8 cellular contexts compared by ENCODE assay signal in the genomic region with DNA sequence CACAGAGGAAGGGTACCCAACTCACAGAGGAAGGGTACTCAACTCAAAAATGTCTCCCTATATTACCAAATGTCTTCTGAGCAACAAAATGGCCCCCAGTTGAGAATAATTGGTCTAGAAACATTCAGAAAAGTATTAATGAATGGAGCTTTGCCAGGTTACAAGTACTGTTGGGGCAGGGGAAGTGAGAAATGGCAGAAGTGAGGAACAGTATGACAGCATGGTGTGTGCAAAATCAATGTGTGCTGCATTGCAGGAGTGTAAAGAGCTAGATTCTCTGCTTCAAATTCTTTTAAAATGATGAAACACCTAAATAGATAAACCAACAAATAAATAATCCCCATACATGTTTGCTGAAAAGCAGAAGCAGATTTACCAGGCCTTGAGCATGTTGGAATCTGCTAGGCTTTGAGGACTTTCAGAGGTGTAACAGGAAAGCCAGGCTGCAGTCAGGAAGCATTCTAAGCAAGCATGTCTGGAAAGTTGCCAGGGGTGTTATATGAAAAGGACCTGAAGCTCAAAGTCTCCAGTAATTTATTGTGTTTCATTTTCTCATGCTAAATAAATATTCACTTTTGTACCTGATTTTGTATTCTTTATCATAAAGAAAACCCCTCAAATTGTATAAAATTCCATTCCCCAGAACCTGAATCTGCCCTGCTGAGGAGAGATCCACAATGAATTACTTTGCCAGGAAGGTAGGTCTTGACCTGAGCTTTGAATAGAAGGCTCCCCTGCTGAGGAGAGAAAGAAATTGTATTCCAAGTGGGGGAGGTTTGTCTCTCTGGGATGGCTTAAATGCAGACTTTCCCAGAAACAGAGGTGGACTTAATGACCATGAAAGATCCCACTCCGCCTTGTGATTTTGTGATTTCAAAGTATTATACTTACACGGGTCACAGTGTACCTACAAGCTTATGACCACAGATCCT.
DNase-seq lines count a peak whose midpoint lies in the region; ATAC-seq and TF ChIP-seq lines count a peak whose summit lies in the region.

No MANE protein-coding gene starts in this region.

- no peaks in the 10 kb centered on the region for H3K36me3 Mint-ChIP-seq in nephron (ENCODE audit: low read depth)

- no peak overlapping the region for H3K4me3 Mint-ChIP-seq in nephron

- no peak overlapping the region for H3K27ac ChIP-seq in HUES6 (ENCODE audit: low read depth, low read length)

- no peaks in the 10 kb centered on the region; the same call in 1 of the 2 replicates for H3K9me3 ChIP-seq in HUES6 (ENCODE audit: control insufficient read depth, insufficient read depth, low read depth, low read length)

- H3K9me3 Mint-ChIP-seq in nephron = no peaks in the 10 kb centered on the region

- peaks cover 40% of the 10 kb centered on the region for H3K4me1 ChIP-seq in HUES6 (ENCODE audit: control insufficient read depth, insufficient read depth, low read length)

- in situ Hi-C loops in astrocyte of the cerebellum (cut with HindIII; ENCODE audit: low sequenced_read_pairs) = no loop called here

- no peak for TF ChIP-seq CTCF in astrocyte of the cerebellum (IDR thresholded peaks at IDR 0.05; ENCODE audit: low read depth, low read length, missing control alignments)
- no peak for TF ChIP-seq CTCF in nephron (IDR thresholded peaks at IDR 0.05; ENCODE audit: unreplicated experiment in 3 of 3)

- H3K4me3 ChIP-seq in HUES6 (ENCODE audit: low read depth, low read length) = peak overlapping the region; percentile 8; the same call in 1 of the 2 replicates
- H3K4me3 ChIP-seq in astrocyte of the cerebellum (ENCODE audit: low read depth, low read length) = no peak overlapping the region

- no peaks in the 10 kb centered on the region for H3K27me3 Mint-ChIP-seq in nephron (ENCODE audit: low read depth)

- no peaks in the 10 kb centered on the region for H3K36me3 ChIP-seq in HUES6 (ENCODE audit: control insufficient read depth, insufficient read depth, low read length)

- DNase-seq in astrocyte of the cerebellum (ENCODE audit: low read depth) (peak; percentile 76), kidney tubule cell (ENCODE audit: low spot score) (no peak)
- no peak for DNase-seq in effector CD4-positive, alpha-beta T cell

- peaks cover 41% of the 10 kb centered on the region for H3K4me1 Mint-ChIP-seq in nephron

- H3K9ac ChIP-seq in HUES6 (ENCODE audit: low read length) = no peak overlapping the region

- ATAC-seq in GM19395 (IDR thresholded peaks at IDR 0.05; ENCODE audit: unreplicated experiment) (peak; percentile 73), GM21360 (IDR thresholded peaks at IDR 0.05; ENCODE audit: unreplicated experiment) (no peak), HG03439 (IDR thresholded peaks at IDR 0.05; ENCODE audit: unreplicated experiment) (no peak)

- H3K27me3 ChIP-seq in HUES6 (ENCODE audit: control insufficient read depth, insufficient read depth, low read length) = no peaks in the 10 kb centered on the region

- H3K27ac Mint-ChIP-seq in nephron = peak overlapping the region; percentile 81 to 92 (median 82)
